Comparison of ENCODE assay signal across 17 cellular contexts in the genomic region with DNA sequence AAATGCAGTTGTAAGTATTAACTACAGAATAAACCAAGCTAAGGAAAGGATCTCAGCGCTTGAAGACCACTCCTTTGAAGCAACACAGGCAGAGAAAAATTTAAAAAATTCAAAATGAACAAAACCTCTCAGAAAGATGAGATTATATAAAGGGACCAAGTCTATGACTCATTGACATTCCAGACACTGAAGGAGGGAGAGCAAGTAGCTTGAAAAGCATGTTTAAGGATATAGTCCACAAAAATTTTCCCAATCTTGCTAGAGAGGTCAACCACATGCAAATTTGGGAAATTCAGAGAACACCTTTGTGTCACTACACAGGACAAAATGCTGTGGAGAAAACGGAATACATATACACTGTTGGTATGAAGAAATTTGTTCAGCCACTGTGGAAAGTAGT.
"Had no signal": no experiment of that assay in that cellular context is flagged by ENCODE, and none has a peak within 500 bp of the region (broad histone marks: within the 10 kb centered on the region; RNA-seq: fewer than 3 reads in every experiment).

No MANE protein-coding gene starts in this region.

- H3K9me3 ChIP-seq: body of pancreas, prostate gland had no signal

- H3K4me1 Mint-ChIP-seq: activated naive CD8-positive, alpha-beta T cell treated with anti-CD3 and anti-CD28 coated beads, Interleukin-2, amount 50 U/mL, for 24 hours; nephron had no signal

- H3K27ac Mint-ChIP-seq: activated CD8-positive, alpha-beta T cell treated with anti-CD3 and anti-CD28 coated beads for 36 hours; activated naive CD8-positive, alpha-beta T cell treated with anti-CD3 and anti-CD28 coated beads, Interleukin-2, amount 50 U/mL, for 24 hours; nephron had no signal

- ATAC-seq: activated CD8-positive, alpha-beta T cell treated with anti-CD3 and anti-CD28 coated beads for 36 hours; activated naive CD8-positive, alpha-beta T cell treated with anti-CD3 and anti-CD28 coated beads, Interleukin-2, amount 50 U/mL, for 24 hours; body of pancreas; heart right ventricle; sciatic nerve had no signal

- H3K4me3 Mint-ChIP-seq: activated CD8-positive, alpha-beta T cell treated with anti-CD3 and anti-CD28 coated beads for 36 hours; activated naive CD8-positive, alpha-beta T cell treated with anti-CD3 and anti-CD28 coated beads, Interleukin-2, amount 50 U/mL, for 24 hours; nephron had no signal

- H3K27me3 Mint-ChIP-seq: activated CD8-positive, alpha-beta T cell treated with anti-CD3 and anti-CD28 coated beads for 36 hours; activated naive CD8-positive, alpha-beta T cell treated with anti-CD3 and anti-CD28 coated beads, Interleukin-2, amount 50 U/mL, for 24 hours had no signal

- H3K4me1 ChIP-seq: body of pancreas, heart right ventricle, prostate gland had no signal

- H3K36me3 ChIP-seq: heart right ventricle, prostate gland had no signal

- H3K27ac ChIP-seq: body of pancreas, epithelial cell of prostate, heart right ventricle, prostate gland, VCaP had no signal

- H3K27me3 ChIP-seq: body of pancreas, heart right ventricle had no signal

- DNase-seq: activated CD8-positive, alpha-beta memory T cell treated with anti-CD3 and anti-CD28 coated beads, Interleukin-2, amount 50 U/mL, for 48 hours; activated CD8-positive, alpha-beta T cell treated with anti-CD3 and anti-CD28 coated beads for 36 hours; activated naive CD4-positive, alpha-beta T cell treated with Interleukin-2 at 50 U/mL for 16 hours; activated naive CD8-positive, alpha-beta T cell treated with anti-CD3 and anti-CD28 coated beads, Interleukin-2, amount 50 U/mL, for 24 hours; body of pancreas; central memory CD4-positive, alpha-beta T cell; effector memory CD4-positive, alpha-beta T cell; heart right ventricle; islet precursor cell; occipital lobe; stimulated activated CD4-positive, alpha-beta T cell treated with anti-CD3 and anti-CD28 coated beads, Interleukin-12 subunit alpha, Interleukin-12 subunit beta, amount 100 ng/mL, for 4 hours; stimulated activated naive CD4-positive, alpha-beta T cell treated with Interleukin-2 at 50 U/mL for 16 hours had no signal

- H3K4me3 ChIP-seq: body of pancreas, heart right ventricle, prostate gland had no signal
